7 cellular contexts compared by ENCODE assay signal in genomic region chr3:122563717-122564025, GRCh38. TPM values are rescaled to one million over a fixed set of nuclear protein-coding genes. Genes with fewer than 3 reads are reported as not detected.
A peak's percentile ranks its signal among the peaks of the same experiment; 100 is the strongest.
DNase-seq lines count a peak whose midpoint lies in the region; ATAC-seq lines count a peak whose summit lies in the region.

No MANE protein-coding gene starts in this region.

- DNase-seq in iPS-NIHi11 (ENCODE audit: low spot score) (peak; percentile 11), SW480 (ENCODE audit: low spot score) (no peak)
- peak; percentile 39 for DNase-seq in stimulated activated CD8-positive, alpha-beta memory T cell treated with anti-CD3 and anti-CD28 coated beads, Interleukin-4, amount 100 ng/mL, for 48 hours

- peak overlapping the region; percentile 97 for H3K27ac ChIP-seq in KOPT-K1 (ENCODE audit: low read depth, low read length, poor library complexity, severe bottlenecking)
- peak overlapping the region; percentile 80 for H3K27ac ChIP-seq in adipose tissue (ENCODE audit: low read depth, low read length)

- H3K36me3 ChIP-seq in KOPT-K1 (ENCODE audit: insufficient read depth, low read length): peaks cover 44% of the 10 kb centered on the region

- whole genome bisulfite sequencing in adipose tissue, 3 donors: 9 to 20% (median 17%) methylated on average over 5 of the region's 5 CpGs

- peak; percentile 10 for ATAC-seq in GM18909 (IDR thresholded peaks at IDR 0.05; ENCODE audit: poor library complexity, unreplicated experiment)
- no peak for ATAC-seq in GM18519 (IDR thresholded peaks at IDR 0.05; ENCODE audit: low FRiP score, unreplicated experiment)

- no peaks in the 10 kb centered on the region for H3K9me3 ChIP-seq in KOPT-K1 (ENCODE audit: insufficient read depth, low read length, poor library complexity, severe bottlenecking)

RNA-seq across cellular contexts. Expression of gene PARP9, which starts 0.4 kb away (rescaled TPM):
- polyA plus RNA-seq in adipose tissue: 10 to 100 TPM; 15.7 to 32.6 (median 19.2) TPM

RNA-seq across cellular contexts. Expression of gene DTX3L, which starts 0.5 kb away (rescaled TPM):
- polyA plus RNA-seq in adipose tissue: 10 to 100 TPM in 2 of 3 donors, 1 to 10 TPM in 1; 9.6 to 11.8 (median 11.4) TPM

RNA-seq across cellular contexts. Expression of gene PARP15, which starts 13.8 kb away (rescaled TPM):
- 1 to 10 TPM in 1 of 3 donors, under 1 TPM in 2; 0.61 to 1.2 (median 0.79) TPM for polyA plus RNA-seq in adipose tissue

RNA-seq across cellular contexts. Expression of gene KPNA1, which starts 48.9 kb away (rescaled TPM):
- polyA plus RNA-seq in adipose tissue: 10 to 100 TPM in 2 of 3 donors, 1 to 10 TPM in 1; 7.0 to 19.9 (median 10.7) TPM
